Comparison of ENCODE assay signal across 39 cellular contexts in the genomic region with DNA sequence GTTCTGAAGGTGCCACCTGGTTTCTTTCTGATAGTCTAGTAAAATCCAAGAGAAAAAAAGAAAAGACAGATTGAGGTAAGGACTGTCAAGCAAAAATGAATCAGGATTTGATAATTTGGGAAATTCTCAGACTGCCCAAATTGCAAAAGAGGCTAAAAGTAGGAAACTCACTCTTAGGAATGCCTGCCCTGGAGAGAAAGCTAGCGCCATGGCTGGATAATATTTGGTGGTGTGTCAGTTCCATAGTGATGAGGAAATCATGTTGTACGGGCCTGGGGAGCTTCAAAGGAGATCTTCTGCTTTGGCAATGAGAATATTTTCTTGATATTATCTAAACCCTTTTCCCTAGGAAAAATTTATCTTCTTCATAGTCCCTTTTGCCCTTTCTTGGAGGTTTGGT.
"Had no signal": no experiment of that assay in that cellular context is flagged by ENCODE, and none has a peak within 500 bp of the region (broad histone marks: within the 10 kb centered on the region; RNA-seq: fewer than 3 reads in every experiment).

No MANE protein-coding gene starts in this region.

- H3K27me3 ChIP-seq: adrenal gland, ascending aorta, body of pancreas, brain microvascular endothelial cell, breast epithelium, cardiac muscle cell had no signal

- H3K27me3 Mint-ChIP-seq: activated naive CD4-positive, alpha-beta T cell treated with anti-CD3 and anti-CD28 coated beads, Interleukin-2, amount 10 ng/mL, durations not matched to agents 7 days and 5 days; activated naive CD4-positive, alpha-beta T cell treated with anti-CD3 and anti-CD28 coated beads, Interleukin-2, amount 50 U/mL, for 24 hours; activated naive CD8-positive, alpha-beta T cell; activated naive CD8-positive, alpha-beta T cell treated with anti-CD3 and anti-CD28 coated beads for 36 hours; activated naive CD8-positive, alpha-beta T cell treated with anti-CD3 and anti-CD28 coated beads, Interleukin-2, amount 10 ng/mL, durations not matched to agents 7 days and 5 days; activated naive CD8-positive, alpha-beta T cell treated with anti-CD3 and anti-CD28 coated beads, Interleukin-2, amount 50 U/mL, for 24 hours; activated T-cell treated with anti-CD3 and anti-CD28 coated beads, Interleukin-2, amount 50 U/mL, for 24 hours; activated T-helper 17 cell treated with anti-CD3 and anti-CD28 coated beads, Interleukin-2, amount 50 U/mL, for 72 hours; brain; central memory CD8-positive, alpha-beta T cell had no signal

- H3K4me1 ChIP-seq: adrenal gland, ascending aorta, body of pancreas, breast epithelium had no signal

- H3K9me3 ChIP-seq: adrenal gland, ascending aorta, body of pancreas, breast epithelium had no signal

- H3K4me1 Mint-ChIP-seq: activated naive CD4-positive, alpha-beta T cell treated with anti-CD3 and anti-CD28 coated beads, Interleukin-2, amount 10 ng/mL, durations not matched to agents 7 days and 5 days; activated naive CD4-positive, alpha-beta T cell treated with anti-CD3 and anti-CD28 coated beads, Interleukin-2, amount 50 U/mL, for 24 hours; activated naive CD8-positive, alpha-beta T cell treated with anti-CD3 and anti-CD28 coated beads for 36 hours; activated naive CD8-positive, alpha-beta T cell treated with anti-CD3 and anti-CD28 coated beads, Interleukin-2, amount 10 ng/mL, durations not matched to agents 7 days and 5 days; activated naive CD8-positive, alpha-beta T cell treated with anti-CD3 and anti-CD28 coated beads, Interleukin-2, amount 50 U/mL, for 24 hours; activated T-helper 17 cell treated with anti-CD3 and anti-CD28 coated beads, Interleukin-2, amount 50 U/mL, for 72 hours; brain; central memory CD8-positive, alpha-beta T cell had no signal

- H3K27ac Mint-ChIP-seq: activated naive CD4-positive, alpha-beta T cell treated with anti-CD3 and anti-CD28 coated beads for 36 hours; activated naive CD4-positive, alpha-beta T cell treated with anti-CD3 and anti-CD28 coated beads, Interleukin-2, amount 10 ng/mL, durations not matched to agents 7 days and 5 days; activated naive CD4-positive, alpha-beta T cell treated with anti-CD3 and anti-CD28 coated beads, Interleukin-2, amount 50 U/mL, for 24 hours; activated naive CD4-positive, alpha-beta T cell treated with anti-CD3 and anti-CD28 coated beads, Interleukin-2, amount 50 U/mL, for 72 hours; activated naive CD8-positive, alpha-beta T cell; activated naive CD8-positive, alpha-beta T cell treated with anti-CD3 and anti-CD28 coated beads for 36 hours; activated naive CD8-positive, alpha-beta T cell treated with anti-CD3 and anti-CD28 coated beads, Interleukin-2, amount 10 ng/mL, durations not matched to agents 7 days and 5 days; activated naive CD8-positive, alpha-beta T cell treated with anti-CD3 and anti-CD28 coated beads, Interleukin-2, amount 50 U/mL, for 24 hours; activated T-cell treated with anti-CD3 and anti-CD28 coated beads, Interleukin-2, amount 50 U/mL, for 24 hours; activated T-cell treated with anti-CD3 and anti-CD28 coated beads, Interleukin-2, amount 50 U/mL, for 72 hours; activated T-helper 1 cell treated with anti-CD3 and anti-CD28 coated beads, Interleukin-12 subunit alpha, Interleukin-12 subunit beta, Interleukin-2, Interleukin-4 antibody, amounts not matched to agents 30 ng/mL and 10 ng/mL and 1 ng/mL, durations not matched to agents 14 hours and 24 hours and 36 hours; activated T-helper 17 cell treated with anti-CD3 and anti-CD28 coated beads, Interleukin-2, amount 50 U/mL, for 72 hours; activated T-helper 2 cell treated with anti-CD3 and anti-CD28 coated beads, Interferon-gamma antibody, Interleukin-2, Interleukin-4, amounts not matched to agents 10 μg/mL and 5 μg/mL and 100 μg/mL, durations not matched to agents 14 hours and 24 hours and 36 hours; brain had no signal

- H3K4me3 ChIP-seq: adrenal gland, ascending aorta, body of pancreas, breast epithelium, cardiac muscle cell had no signal

- H3K36me3 ChIP-seq: adrenal gland, ascending aorta, brain microvascular endothelial cell, breast epithelium, cardiac muscle cell had no signal

- H3K27ac ChIP-seq: adrenal gland, ascending aorta, body of pancreas, brain microvascular endothelial cell, breast epithelium, cardiac muscle cell had no signal

- H3K36me3 Mint-ChIP-seq: activated naive CD4-positive, alpha-beta T cell treated with anti-CD3 and anti-CD28 coated beads, Interleukin-2, amount 10 ng/mL, durations not matched to agents 7 days and 5 days; activated naive CD4-positive, alpha-beta T cell treated with anti-CD3 and anti-CD28 coated beads, Interleukin-2, amount 50 U/mL, for 24 hours; activated naive CD4-positive, alpha-beta T cell treated with anti-CD3 and anti-CD28 coated beads, Interleukin-2, amount 50 U/mL, for 72 hours; activated naive CD8-positive, alpha-beta T cell; activated naive CD8-positive, alpha-beta T cell treated with anti-CD3 and anti-CD28 coated beads for 36 hours; activated naive CD8-positive, alpha-beta T cell treated with anti-CD3 and anti-CD28 coated beads, Interleukin-2, amount 10 ng/mL, durations not matched to agents 7 days and 5 days; brain had no signal

- ATAC-seq: activated naive CD4-positive, alpha-beta T cell treated with anti-CD3 and anti-CD28 coated beads, Interleukin-2, amount 50 U/mL, for 72 hours; activated naive CD8-positive, alpha-beta T cell treated with anti-CD3 and anti-CD28 coated beads, Interleukin-2, amount 50 U/mL, for 24 hours; activated T-cell treated with anti-CD3 and anti-CD28 coated beads, Interleukin-2, amount 50 U/mL, for 4 hours; activated T-cell treated with anti-CD3 and anti-CD28 coated beads, Interleukin-2, amount 50 U/mL, for 72 hours; activated T-helper 17 cell treated with anti-CD3 and anti-CD28 coated beads, Interleukin-2, amount 50 U/mL, for 72 hours; body of pancreas had no signal

- H3K4me3 Mint-ChIP-seq: activated naive CD4-positive, alpha-beta T cell treated with anti-CD3 and anti-CD28 coated beads for 36 hours; activated naive CD4-positive, alpha-beta T cell treated with anti-CD3 and anti-CD28 coated beads, Interleukin-2, amount 10 ng/mL, durations not matched to agents 7 days and 5 days; activated naive CD4-positive, alpha-beta T cell treated with anti-CD3 and anti-CD28 coated beads, Interleukin-2, amount 50 U/mL, for 24 hours; activated naive CD8-positive, alpha-beta T cell; activated naive CD8-positive, alpha-beta T cell treated with anti-CD3 and anti-CD28 coated beads for 36 hours; activated naive CD8-positive, alpha-beta T cell treated with anti-CD3 and anti-CD28 coated beads, Interleukin-2, amount 10 ng/mL, durations not matched to agents 7 days and 5 days; activated naive CD8-positive, alpha-beta T cell treated with anti-CD3 and anti-CD28 coated beads, Interleukin-2, amount 50 U/mL, for 24 hours; activated T-cell treated with anti-CD3 and anti-CD28 coated beads, Interleukin-2, amount 50 U/mL, for 24 hours; activated T-cell treated with anti-CD3 and anti-CD28 coated beads, Interleukin-2, amount 50 U/mL, for 4 hours; activated T-cell treated with anti-CD3 and anti-CD28 coated beads, Interleukin-2, amount 50 U/mL, for 72 hours; activated T-helper 1 cell treated with anti-CD3 and anti-CD28 coated beads, Interleukin-12 subunit alpha, Interleukin-12 subunit beta, Interleukin-2, Interleukin-4 antibody, amounts not matched to agents 30 ng/mL and 10 ng/mL and 1 ng/mL, durations not matched to agents 14 hours and 24 hours and 36 hours; activated T-helper 17 cell treated with anti-CD3 and anti-CD28 coated beads, Interleukin-2, amount 50 U/mL, for 72 hours; brain; central memory CD8-positive, alpha-beta T cell had no signal

- DNase-seq: activated effector memory CD4-positive, alpha-beta T cell treated with anti-CD3 and anti-CD28 coated beads, Interleukin-2, amount 50 U/mL, for 16 hours; activated effector memory CD4-positive, alpha-beta T cell treated with Interleukin-2 at 50 U/mL for 16 hours; activated gamma-delta T cell; activated gamma-delta T cell treated with Interleukin-2 at 50 U/mL for 16 hours; activated naive CD4-positive, alpha-beta T cell; activated naive CD4-positive, alpha-beta T cell treated with anti-CD3 and anti-CD28 coated beads for 36 hours; activated naive CD4-positive, alpha-beta T cell treated with anti-CD3 and anti-CD28 coated beads, Interleukin-2, amount 10 ng/mL, durations not matched to agents 7 days and 5 days; activated naive CD4-positive, alpha-beta T cell treated with anti-CD3 and anti-CD28 coated beads, Interleukin-2, amount 50 U/mL, for 16 hours; activated naive CD4-positive, alpha-beta T cell treated with Interleukin-2 at 50 U/mL for 16 hours; activated naive CD8-positive, alpha-beta T cell treated with anti-CD3 and anti-CD28 coated beads for 36 hours; activated naive CD8-positive, alpha-beta T cell treated with anti-CD3 and anti-CD28 coated beads, Interleukin-2, amount 10 ng/mL, durations not matched to agents 7 days and 5 days; activated naive CD8-positive, alpha-beta T cell treated with anti-CD3 and anti-CD28 coated beads, Interleukin-2, amount 50 U/mL, for 24 hours; activated T-cell treated with anti-CD3 and anti-CD28 coated beads for 4 hours; activated T-cell treated with anti-CD3 and anti-CD28 coated beads, Interleukin-2, amount 50 U/mL, for 1 hour; activated T-cell treated with anti-CD3 and anti-CD28 coated beads, Interleukin-2, amount 50 U/mL, for 24 hours; activated T-cell treated with anti-CD3 and anti-CD28 coated beads, Interleukin-2, amount 50 U/mL, for 4 hours; activated T-cell treated with anti-CD3 and anti-CD28 coated beads, Interleukin-2, amount 50 U/mL, for 48 hours; activated T-cell treated with anti-CD3 and anti-CD28 coated beads, Interleukin-2, amount 50 U/mL, for 72 hours; adrenal gland; amniotic stem cell; amygdala; anterior cingulate cortex; aorta; body of pancreas; brain microvascular endothelial cell; caudate nucleus; central memory CD4-positive, alpha-beta T cell; cerebellar nuclear complex had no signal
